1 cellular context compared by ENCODE assay signal in the genomic region with DNA sequence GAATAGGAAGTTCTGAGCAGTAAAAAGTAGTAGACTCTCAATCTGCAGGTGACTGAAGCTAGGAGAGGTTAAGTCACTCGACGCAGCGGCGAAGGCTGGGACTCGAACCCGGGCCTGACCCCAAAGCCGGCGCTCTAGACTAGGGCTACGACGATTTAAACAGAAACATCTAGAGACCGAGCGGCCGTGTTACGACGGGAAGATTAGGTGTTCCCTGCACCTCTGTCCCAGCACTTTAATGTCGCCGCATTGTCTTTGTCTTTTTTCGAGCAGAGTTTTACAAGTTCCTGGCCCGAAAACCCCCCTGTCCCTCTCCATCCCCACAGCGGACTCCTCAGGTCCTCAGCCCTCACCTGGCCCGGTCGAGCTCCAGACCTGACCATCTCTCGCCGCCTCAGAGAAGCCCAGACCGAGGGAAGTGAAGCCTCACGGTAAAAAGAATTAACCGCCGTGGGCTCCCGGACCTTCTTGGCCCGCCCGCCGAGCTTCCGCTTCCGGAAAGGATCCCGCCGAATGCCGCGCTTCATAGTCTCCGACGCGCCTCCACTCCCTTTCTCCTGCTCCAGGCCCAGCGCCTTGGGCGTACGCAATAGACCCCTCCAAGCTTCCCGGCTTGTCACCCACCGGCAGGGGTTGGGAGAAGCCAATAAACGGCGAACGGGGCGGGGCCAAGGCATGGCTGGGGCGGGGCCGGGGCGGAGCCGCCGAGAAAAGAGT.
TF ChIP-seq lines count a peak whose summit lies in the region.

TSS of gene CCDC14 (minus strand) at position 439 of the 717 bp plus-strand sequence. CDS start at position 383, 56 bp downstream.

TF ChIP-seq in HepG2, 621 proteins besides CTCF, POLR2A, EP300 and RAD21 (continued from another document and continues in another):
- TF ChIP-seq, protein P1, sequence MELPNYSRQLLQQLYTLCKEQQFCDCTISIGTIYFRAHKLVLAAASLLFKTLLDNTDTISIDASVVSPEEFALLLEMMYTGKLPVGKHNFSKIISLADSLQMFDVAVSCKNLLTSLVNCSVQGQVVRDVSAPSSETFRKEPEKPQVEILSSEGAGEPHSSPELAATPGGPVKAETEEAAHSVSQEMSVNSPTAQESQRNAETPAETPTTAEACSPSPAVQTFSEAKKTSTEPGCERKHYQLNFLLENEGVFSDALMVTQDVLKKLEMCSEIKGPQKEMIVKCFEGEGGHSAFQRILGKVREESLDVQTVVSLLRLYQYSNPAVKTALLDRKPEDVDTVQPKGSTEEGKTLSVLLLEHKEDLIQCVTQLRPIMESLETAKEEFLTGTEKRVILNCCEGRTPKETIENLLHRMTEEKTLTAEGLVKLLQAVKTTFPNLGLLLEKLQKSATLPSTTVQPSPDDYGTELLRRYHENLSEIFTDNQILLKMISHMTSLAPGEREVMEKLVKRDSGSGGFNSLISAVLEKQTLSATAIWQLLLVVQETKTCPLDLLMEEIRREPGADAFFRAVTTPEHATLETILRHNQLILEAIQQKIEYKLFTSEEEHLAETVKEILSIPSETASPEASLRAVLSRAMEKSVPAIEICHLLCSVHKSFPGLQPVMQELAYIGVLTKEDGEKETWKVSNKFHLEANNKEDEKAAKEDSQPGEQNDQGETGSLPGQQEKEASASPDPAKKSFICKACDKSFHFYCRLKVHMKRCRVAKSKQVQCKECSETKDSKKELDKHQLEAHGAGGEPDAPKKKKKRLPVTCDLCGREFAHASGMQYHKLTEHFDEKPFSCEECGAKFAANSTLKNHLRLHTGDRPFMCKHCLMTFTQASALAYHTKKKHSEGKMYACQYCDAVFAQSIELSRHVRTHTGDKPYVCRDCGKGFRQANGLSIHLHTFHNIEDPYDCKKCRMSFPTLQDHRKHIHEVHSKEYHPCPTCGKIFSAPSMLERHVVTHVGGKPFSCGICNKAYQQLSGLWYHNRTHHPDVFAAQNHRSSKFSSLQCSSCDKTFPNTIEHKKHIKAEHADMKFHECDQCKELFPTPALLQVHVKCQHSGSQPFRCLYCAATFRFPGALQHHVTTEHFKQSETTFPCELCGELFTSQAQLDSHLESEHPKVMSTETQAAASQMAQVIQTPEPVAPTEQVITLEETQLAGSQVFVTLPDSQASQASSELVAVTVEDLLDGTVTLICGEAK (IDR thresholded peaks at IDR 0.05) = peak; percentile 47; the same call in 1 of the 2 replicates
- TF ChIP-seq, protein P1 (CRISPR knock-in tag; IDR thresholded peaks at IDR 0.05) = 0 out of 2 replicates have a peak, but pooled peaks have one; percentile 30
- no peak for TF ChIP-seq ZNF282 (IDR thresholded peaks at IDR 0.05; ENCODE audit: partially characterized antibody)
- TF ChIP-seq, protein P2, sequence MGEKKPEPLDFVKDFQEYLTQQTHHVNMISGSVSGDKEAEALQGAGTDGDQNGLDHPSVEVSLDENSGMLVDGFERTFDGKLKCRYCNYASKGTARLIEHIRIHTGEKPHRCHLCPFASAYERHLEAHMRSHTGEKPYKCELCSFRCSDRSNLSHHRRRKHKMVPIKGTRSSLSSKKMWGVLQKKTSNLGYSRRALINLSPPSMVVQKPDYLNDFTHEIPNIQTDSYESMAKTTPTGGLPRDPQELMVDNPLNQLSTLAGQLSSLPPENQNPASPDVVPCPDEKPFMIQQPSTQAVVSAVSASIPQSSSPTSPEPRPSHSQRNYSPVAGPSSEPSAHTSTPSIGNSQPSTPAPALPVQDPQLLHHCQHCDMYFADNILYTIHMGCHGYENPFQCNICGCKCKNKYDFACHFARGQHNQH (CRISPR knock-in tag; IDR thresholded peaks at IDR 0.05) = peak; percentile 44; the same call in 1 of the 2 replicates
- TF ChIP-seq ZNF574 (CRISPR knock-in tag; IDR thresholded peaks at IDR 0.05) = peak; percentile 75
- TF ChIP-seq ZKSCAN1 (IDR thresholded peaks at IDR 0.05; ENCODE audit: low read length) = no peak
- no peak for TF ChIP-seq ZNF205 (CRISPR knock-in tag; IDR thresholded peaks at IDR 0.05)
- TF ChIP-seq ZFP36L1 (CRISPR knock-in tag; IDR thresholded peaks at IDR 0.05) = no peak
- no peak for TF ChIP-seq CCAR2 (optimal IDR thresholded peaks at IDR 0.05; ENCODE audit: low read depth, low read length)
- no peak for TF ChIP-seq TBP (CRISPR knock-in tag; IDR thresholded peaks at IDR 0.05)
- TF ChIP-seq, protein P3, sequence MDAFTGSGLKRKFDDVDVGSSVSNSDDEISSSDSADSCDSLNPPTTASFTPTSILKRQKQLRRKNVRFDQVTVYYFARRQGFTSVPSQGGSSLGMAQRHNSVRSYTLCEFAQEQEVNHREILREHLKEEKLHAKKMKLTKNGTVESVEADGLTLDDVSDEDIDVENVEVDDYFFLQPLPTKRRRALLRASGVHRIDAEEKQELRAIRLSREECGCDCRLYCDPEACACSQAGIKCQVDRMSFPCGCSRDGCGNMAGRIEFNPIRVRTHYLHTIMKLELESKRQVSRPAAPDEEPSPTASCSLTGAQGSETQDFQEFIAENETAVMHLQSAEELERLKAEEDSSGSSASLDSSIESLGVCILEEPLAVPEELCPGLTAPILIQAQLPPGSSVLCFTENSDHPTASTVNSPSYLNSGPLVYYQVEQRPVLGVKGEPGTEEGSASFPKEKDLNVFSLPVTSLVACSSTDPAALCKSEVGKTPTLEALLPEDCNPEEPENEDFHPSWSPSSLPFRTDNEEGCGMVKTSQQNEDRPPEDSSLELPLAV (CRISPR knock-in tag; conservative IDR thresholded peaks at IDR 0.05; ENCODE audit: low read depth) = no peak
- TF ChIP-seq TBX3 (IDR thresholded peaks at IDR 0.05; ENCODE audit: borderline replicate concordance) = no peak
- TF ChIP-seq ZBTB21 (CRISPR knock-in tag; IDR thresholded peaks at IDR 0.05) = no peak
- TF ChIP-seq POLR2G (IDR thresholded peaks at IDR 0.05; ENCODE audit: low read depth, low read length) = peak; percentile 90
- 0 out of 2 replicates have a peak, but pooled peaks have one; percentile 51 for TF ChIP-seq DMAP1 (CRISPR knock-in tag; IDR thresholded peaks at IDR 0.05)
- no peak for TF ChIP-seq ZKSCAN8 (CRISPR knock-in tag; IDR thresholded peaks at IDR 0.05; ENCODE audit: borderline replicate concordance)
- TF ChIP-seq, protein P4, sequence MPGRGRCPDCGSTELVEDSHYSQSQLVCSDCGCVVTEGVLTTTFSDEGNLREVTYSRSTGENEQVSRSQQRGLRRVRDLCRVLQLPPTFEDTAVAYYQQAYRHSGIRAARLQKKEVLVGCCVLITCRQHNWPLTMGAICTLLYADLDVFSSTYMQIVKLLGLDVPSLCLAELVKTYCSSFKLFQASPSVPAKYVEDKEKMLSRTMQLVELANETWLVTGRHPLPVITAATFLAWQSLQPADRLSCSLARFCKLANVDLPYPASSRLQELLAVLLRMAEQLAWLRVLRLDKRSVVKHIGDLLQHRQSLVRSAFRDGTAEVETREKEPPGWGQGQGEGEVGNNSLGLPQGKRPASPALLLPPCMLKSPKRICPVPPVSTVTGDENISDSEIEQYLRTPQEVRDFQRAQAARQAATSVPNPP (CRISPR knock-in tag; IDR thresholded peaks at IDR 0.05) = no peak
- no peak for TF ChIP-seq ZFP62 (CRISPR knock-in tag; IDR thresholded peaks at IDR 0.05)
- peak; percentile 51; the same call in 1 of the 2 replicates for TF ChIP-seq ZNF160 (CRISPR knock-in tag; IDR thresholded peaks at IDR 0.05)
- TF ChIP-seq, protein P5, sequence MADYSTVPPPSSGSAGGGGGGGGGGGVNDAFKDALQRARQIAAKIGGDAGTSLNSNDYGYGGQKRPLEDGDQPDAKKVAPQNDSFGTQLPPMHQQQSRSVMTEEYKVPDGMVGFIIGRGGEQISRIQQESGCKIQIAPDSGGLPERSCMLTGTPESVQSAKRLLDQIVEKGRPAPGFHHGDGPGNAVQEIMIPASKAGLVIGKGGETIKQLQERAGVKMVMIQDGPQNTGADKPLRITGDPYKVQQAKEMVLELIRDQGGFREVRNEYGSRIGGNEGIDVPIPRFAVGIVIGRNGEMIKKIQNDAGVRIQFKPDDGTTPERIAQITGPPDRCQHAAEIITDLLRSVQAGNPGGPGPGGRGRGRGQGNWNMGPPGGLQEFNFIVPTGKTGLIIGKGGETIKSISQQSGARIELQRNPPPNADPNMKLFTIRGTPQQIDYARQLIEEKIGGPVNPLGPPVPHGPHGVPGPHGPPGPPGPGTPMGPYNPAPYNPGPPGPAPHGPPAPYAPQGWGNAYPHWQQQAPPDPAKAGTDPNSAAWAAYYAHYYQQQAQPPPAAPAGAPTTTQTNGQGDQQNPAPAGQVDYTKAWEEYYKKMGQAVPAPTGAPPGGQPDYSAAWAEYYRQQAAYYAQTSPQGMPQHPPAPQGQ (CRISPR knock-in tag; IDR thresholded peaks at IDR 0.05; ENCODE audit: borderline replicate concordance) = no peak
- no peak for TF ChIP-seq ZNF703 (CRISPR knock-in tag; IDR thresholded peaks at IDR 0.05; ENCODE audit: borderline replicate concordance)
- TF ChIP-seq EZH2 (conservative IDR thresholded peaks at IDR 0.05; ENCODE audit: low read depth, low read length) = no peak
- no peak for TF ChIP-seq ZKSCAN5 (CRISPR knock-in tag; IDR thresholded peaks at IDR 0.05)
- peak; percentile 56; the same call in 1 of the 2 replicates for TF ChIP-seq THAP11 (CRISPR knock-in tag; IDR thresholded peaks at IDR 0.05)
- no peak for TF ChIP-seq TCF7L2 (IDR thresholded peaks at IDR 0.05; ENCODE audit: low read depth, low read length)
- TF ChIP-seq ARID2 (CRISPR knock-in tag; IDR thresholded peaks at IDR 0.05; ENCODE audit: borderline replicate concordance) = no peak
- no peak for TF ChIP-seq HHEX (CRISPR knock-in tag; IDR thresholded peaks at IDR 0.05)
- TF ChIP-seq ZNF484 (CRISPR knock-in tag; IDR thresholded peaks at IDR 0.05; ENCODE audit: borderline replicate concordance, low read depth) = no peak
- TF ChIP-seq PAWR (CRISPR knock-in tag; IDR thresholded peaks at IDR 0.05; ENCODE audit: borderline replicate concordance) = no peak
- no peak for TF ChIP-seq PRPF4 (IDR thresholded peaks at IDR 0.05; ENCODE audit: low read depth, low read length, poor library complexity, severe bottlenecking)
- TF ChIP-seq SRSF1 (optimal IDR thresholded peaks at IDR 0.05; ENCODE audit: low read depth, low read length) = peak; percentile 97
- TF ChIP-seq MAF1 (CRISPR knock-in tag; IDR thresholded peaks at IDR 0.05; ENCODE audit: borderline replicate concordance) = no peak
- peak; percentile 45; the same call in 1 of the 2 replicates for TF ChIP-seq ZNF598 (CRISPR knock-in tag; IDR thresholded peaks at IDR 0.05; ENCODE audit: borderline replicate concordance)
- 0 out of 2 replicates have a peak, but pooled peaks have one; percentile 69 for TF ChIP-seq ZNF878 (CRISPR knock-in tag; IDR thresholded peaks at IDR 0.05)
- TF ChIP-seq ZBTB1 (CRISPR knock-in tag; IDR thresholded peaks at IDR 0.05; ENCODE audit: borderline replicate concordance) = no peak
- TF ChIP-seq SP2 (CRISPR knock-in tag; IDR thresholded peaks at IDR 0.05) = peak; percentile 73; the same call in 1 of the 2 replicates
- peak; percentile 83; the same call in 1 of the 2 replicates for TF ChIP-seq ZNF446 (CRISPR knock-in tag; IDR thresholded peaks at IDR 0.05)
- TF ChIP-seq POLR2AphosphoS2 (IDR thresholded peaks at IDR 0.05; ENCODE audit: low read depth, low read length) = no peak
- no peak for TF ChIP-seq ATAD3A (CRISPR knock-in tag; IDR thresholded peaks at IDR 0.05)
- TF ChIP-seq ELF1 (CRISPR knock-in tag; IDR thresholded peaks at IDR 0.05) = peak; percentile 83
- TF ChIP-seq, protein P6, sequence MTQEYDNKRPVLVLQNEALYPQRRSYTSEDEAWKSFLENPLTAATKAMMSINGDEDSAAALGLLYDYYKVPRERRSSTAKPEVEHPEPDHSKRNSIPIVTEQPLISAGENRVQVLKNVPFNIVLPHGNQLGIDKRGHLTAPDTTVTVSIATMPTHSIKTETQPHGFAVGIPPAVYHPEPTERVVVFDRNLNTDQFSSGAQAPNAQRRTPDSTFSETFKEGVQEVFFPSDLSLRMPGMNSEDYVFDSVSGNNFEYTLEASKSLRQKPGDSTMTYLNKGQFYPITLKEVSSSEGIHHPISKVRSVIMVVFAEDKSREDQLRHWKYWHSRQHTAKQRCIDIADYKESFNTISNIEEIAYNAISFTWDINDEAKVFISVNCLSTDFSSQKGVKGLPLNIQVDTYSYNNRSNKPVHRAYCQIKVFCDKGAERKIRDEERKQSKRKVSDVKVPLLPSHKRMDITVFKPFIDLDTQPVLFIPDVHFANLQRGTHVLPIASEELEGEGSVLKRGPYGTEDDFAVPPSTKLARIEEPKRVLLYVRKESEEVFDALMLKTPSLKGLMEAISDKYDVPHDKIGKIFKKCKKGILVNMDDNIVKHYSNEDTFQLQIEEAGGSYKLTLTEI (CRISPR knock-in tag; conservative IDR thresholded peaks at IDR 0.05) = no peak
